ENCODE assay signal across 30 cellular contexts in the genomic region with DNA sequence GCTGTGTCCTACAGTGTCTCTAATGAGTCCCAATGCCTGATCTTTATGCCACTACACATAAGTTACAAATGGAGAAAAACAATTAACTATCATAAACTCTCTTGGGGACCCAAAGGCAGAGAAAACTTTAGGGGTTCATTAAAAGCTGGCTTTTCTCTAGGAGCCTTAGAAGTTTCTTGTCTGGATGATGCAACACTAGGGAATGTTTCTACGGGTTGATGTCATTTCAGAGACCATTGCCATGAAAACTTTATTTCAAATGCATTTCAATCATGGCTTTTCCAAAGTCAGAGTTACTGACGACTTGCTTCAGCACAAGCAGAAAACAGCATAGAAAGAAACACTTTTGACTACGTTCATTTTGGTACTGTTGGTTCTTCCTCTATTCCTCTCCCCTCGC. TPM values are rescaled to one million over a fixed set of nuclear protein-coding genes. Genes with fewer than 3 reads are reported as not detected.
"Had no signal": no experiment of that assay in that cellular context is flagged by ENCODE, and none has a peak within 500 bp of the region (broad histone marks: within the 10 kb centered on the region; RNA-seq: fewer than 3 reads in every experiment).

No MANE protein-coding gene starts in this region.

- H3K9me3 ChIP-seq: adrenal gland, SJSA1, SK-N-SH had no signal

- H3K36me3 ChIP-seq: adrenal gland, SJSA1 had no signal

- FAIRE-seq: bronchial epithelial cell, TTC549 had no signal

- H3K4me2 ChIP-seq: SK-N-SH had no signal

- H3K4me1 ChIP-seq: adrenal gland, SJSA1 had no signal

- H3K9ac ChIP-seq: SK-N-SH had no signal

- H3K27me3 ChIP-seq: adrenal gland, SJSA1 had no signal

- H3K27ac ChIP-seq: adrenal gland, SJSA1 had no signal

- H3K4me3 ChIP-seq: adrenal gland, SJSA1 had no signal

- DNase-seq: activated CD4-positive, alpha-beta T cell treated with anti-CD3 and anti-CD28 coated beads, Interleukin-2, amount 10 ng/mL, durations not matched to agents 24 days and 14 days; activated CD4-positive, alpha-beta T cell treated with anti-CD3 and anti-CD28 coated beads, Interleukin-2, amount 50 U/mL, for 4 hours; activated CD8-positive, alpha-beta T cell treated with anti-CD3 and anti-CD28 coated beads for 36 hours; activated effector memory CD4-positive, alpha-beta T cell treated with anti-CD3 and anti-CD28 coated beads, Interleukin-2, amount 50 U/mL, for 16 hours; activated naive CD4-positive, alpha-beta T cell; activated T-cell treated with anti-CD3 and anti-CD28 coated beads, Interleukin-2, amount 50 U/mL, for 1 hour; activated T-cell treated with anti-CD3 and anti-CD28 coated beads, Interleukin-2, amount 50 U/mL, for 72 hours; adrenal gland; caudate nucleus; cerebellar nuclear complex; Karpas-422; NCI-H1105; NCI-H1417 treated with DMSO at 0.1 percent for 48 hours; NCI-H1694; NCI-H1930; NCI-H2081 treated with DMSO at 0.1 percent for 48 hours; NCI-H345; NCI-H524 treated with DMSO at 0.1 percent for 48 hours; NCI-H748 treated with DMSO at 0.1 percent for 48 hours; SHP77 treated with DMSO at 0.1 percent for 48 hours; SK-N-SH had no signal

- ATAC-seq: activated CD8-positive, alpha-beta T cell treated with anti-CD3 and anti-CD28 coated beads for 36 hours; activated T-cell treated with anti-CD3 and anti-CD28 coated beads, Interleukin-2, amount 50 U/mL, for 72 hours; activated T-helper 17 cell treated with anti-CD3 and anti-CD28 coated beads, Interleukin-2, amount 50 U/mL, for 72 hours had no signal

RNA-seq across cellular contexts. Expression of a gene that starts 8.5 kb away (rescaled TPM):
- total RNA-seq: activated CD4-positive, alpha-beta T cell treated with anti-CD3 and anti-CD28 coated beads, Interleukin-2, amount 10 ng/mL, durations not matched to agents 24 days and 14 days; activated CD8-positive, alpha-beta memory T cell treated with anti-CD3 and anti-CD28 coated beads for 36 hours; activated CD8-positive, alpha-beta T cell treated with anti-CD3 and anti-CD28 coated beads for 36 hours; activated T-cell treated with anti-CD3 and anti-CD28 coated beads, Interleukin-2, amount 50 U/mL, for 72 hours; activated T-helper 17 cell treated with anti-CD3 and anti-CD28 coated beads, Interleukin-2, amount 50 U/mL, for 72 hours; adrenal gland; bronchial epithelial cell; MCF 10A; NCI-H460; OCI-LY7; RPMI7951; SJSA1 had no signal
- polyA plus RNA-seq: adrenal gland, SK-N-SH had no signal

RNA-seq across cellular contexts. Expression of a gene that starts 17.8 kb away (rescaled TPM):
- total RNA-seq: activated CD4-positive, alpha-beta T cell treated with anti-CD3 and anti-CD28 coated beads, Interleukin-2, amount 10 ng/mL, durations not matched to agents 24 days and 14 days; activated CD8-positive, alpha-beta memory T cell treated with anti-CD3 and anti-CD28 coated beads for 36 hours; activated CD8-positive, alpha-beta T cell treated with anti-CD3 and anti-CD28 coated beads for 36 hours; activated T-cell treated with anti-CD3 and anti-CD28 coated beads, Interleukin-2, amount 50 U/mL, for 72 hours; activated T-helper 17 cell treated with anti-CD3 and anti-CD28 coated beads, Interleukin-2, amount 50 U/mL, for 72 hours; adrenal gland; bronchial epithelial cell; MCF 10A; NCI-H460; OCI-LY7; RPMI7951; SJSA1 had no signal
- polyA plus RNA-seq: adrenal gland, SK-N-SH had no signal

RNA-seq across cellular contexts. Expression of a gene that starts 59.2 kb away (rescaled TPM):
- total RNA-seq: activated CD4-positive, alpha-beta T cell treated with anti-CD3 and anti-CD28 coated beads, Interleukin-2, amount 10 ng/mL, durations not matched to agents 24 days and 14 days; activated CD8-positive, alpha-beta memory T cell treated with anti-CD3 and anti-CD28 coated beads for 36 hours; activated CD8-positive, alpha-beta T cell treated with anti-CD3 and anti-CD28 coated beads for 36 hours; activated T-cell treated with anti-CD3 and anti-CD28 coated beads, Interleukin-2, amount 50 U/mL, for 72 hours; activated T-helper 17 cell treated with anti-CD3 and anti-CD28 coated beads, Interleukin-2, amount 50 U/mL, for 72 hours; adrenal gland; bronchial epithelial cell; MCF 10A; NCI-H460; OCI-LY7; RPMI7951; SJSA1 had no signal
- polyA plus RNA-seq: adrenal gland, SK-N-SH had no signal
